In the genomic region with DNA sequence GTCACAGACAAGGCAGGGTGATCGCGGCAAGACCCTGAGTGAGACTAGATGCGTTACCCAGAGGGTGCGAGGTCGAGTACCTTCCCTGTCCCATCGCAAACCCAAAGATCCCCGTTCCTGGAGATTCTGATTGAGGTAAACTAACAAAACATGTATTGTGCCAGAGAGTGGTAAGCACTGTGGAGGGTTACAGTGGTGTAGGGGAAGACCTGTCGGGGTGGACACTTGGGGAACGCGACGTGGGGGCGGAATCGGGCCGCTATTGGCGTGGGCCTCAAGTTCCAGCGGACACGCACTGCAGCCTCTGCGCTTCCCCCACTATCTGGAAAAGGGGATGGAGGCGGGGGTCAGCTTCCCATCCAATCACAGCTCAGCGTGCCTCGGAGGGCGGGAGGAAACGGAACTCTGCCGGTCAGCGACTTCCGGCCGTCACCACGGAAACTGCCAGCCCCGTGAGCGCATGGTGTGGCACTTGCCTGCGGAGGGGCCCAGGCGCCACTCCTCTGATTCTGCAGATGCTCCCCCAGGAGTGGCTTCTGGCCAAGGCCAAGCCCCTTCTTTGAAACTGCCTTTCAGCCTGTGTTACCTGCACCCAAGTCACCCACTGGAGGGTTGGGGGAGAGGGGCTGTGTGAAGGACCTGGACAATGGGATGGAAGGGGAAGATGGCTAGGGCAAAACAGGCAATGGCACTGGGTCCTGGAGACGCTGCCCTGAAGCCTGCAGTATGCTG, we compare ENCODE assay signal across 1 cellular context.
TF ChIP-seq lines count a peak whose summit lies in the region.

No MANE protein-coding gene starts in this region.

TF ChIP-seq in GM12878, 131 proteins besides CTCF, POLR2A, EP300 and RAD21 (continued from another document and continues in another):
- TF ChIP-seq, protein P1, sequence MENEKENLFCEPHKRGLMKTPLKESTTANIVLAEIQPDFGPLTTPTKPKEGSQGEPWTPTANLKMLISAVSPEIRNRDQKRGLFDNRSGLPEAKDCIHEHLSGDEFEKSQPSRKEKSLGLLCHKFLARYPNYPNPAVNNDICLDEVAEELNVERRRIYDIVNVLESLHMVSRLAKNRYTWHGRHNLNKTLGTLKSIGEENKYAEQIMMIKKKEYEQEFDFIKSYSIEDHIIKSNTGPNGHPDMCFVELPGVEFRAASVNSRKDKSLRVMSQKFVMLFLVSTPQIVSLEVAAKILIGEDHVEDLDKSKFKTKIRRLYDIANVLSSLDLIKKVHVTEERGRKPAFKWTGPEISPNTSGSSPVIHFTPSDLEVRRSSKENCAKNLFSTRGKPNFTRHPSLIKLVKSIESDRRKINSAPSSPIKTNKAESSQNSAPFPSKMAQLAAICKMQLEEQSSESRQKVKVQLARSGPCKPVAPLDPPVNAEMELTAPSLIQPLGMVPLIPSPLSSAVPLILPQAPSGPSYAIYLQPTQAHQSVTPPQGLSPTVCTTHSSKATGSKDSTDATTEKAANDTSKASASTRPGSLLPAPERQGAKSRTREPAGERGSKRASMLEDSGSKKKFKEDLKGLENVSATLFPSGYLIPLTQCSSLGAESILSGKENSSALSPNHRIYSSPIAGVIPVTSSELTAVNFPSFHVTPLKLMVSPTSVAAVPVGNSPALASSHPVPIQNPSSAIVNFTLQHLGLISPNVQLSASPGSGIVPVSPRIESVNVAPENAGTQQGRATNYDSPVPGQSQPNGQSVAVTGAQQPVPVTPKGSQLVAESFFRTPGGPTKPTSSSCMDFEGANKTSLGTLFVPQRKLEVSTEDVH (IDR thresholded peaks at IDR 0.05; ENCODE audit: low read depth, partially characterized antibody): no peak
- TF ChIP-seq ZNF207 (IDR thresholded peaks at IDR 0.05; ENCODE audit: borderline replicate concordance) (peak; percentile 84; the same call in 1 of the 2 replicates), RB1 (IDR thresholded peaks at IDR 0.05; ENCODE audit: borderline replicate concordance) (no peak), MXI1 (IDR thresholded peaks at IDR 0.05; ENCODE audit: low read depth, low read length) (peak; percentile 97), YBX1 (IDR thresholded peaks at IDR 0.05) (no peak), ELK1 (IDR thresholded peaks at IDR 0.05; ENCODE audit: low read depth, low read length) (peak; percentile 79), SUZ12 (IDR thresholded peaks at IDR 0.05; ENCODE audit: unreplicated experiment) (no peak), IKZF1 (conservative IDR thresholded peaks at IDR 0.05) (peak; percentile 90), ZNF24 (IDR thresholded peaks at IDR 0.05) (no peak; the same call in 1 of the 2 replicates), CREM (IDR thresholded peaks at IDR 0.05; ENCODE audit: low read depth) (peak; percentile 51), HCFC1 (IDR thresholded peaks at IDR 0.05; ENCODE audit: low read length) (peak; percentile 53; the same call in 1 of the 2 replicates), BRCA1 (IDR thresholded peaks at IDR 0.05; ENCODE audit: low read depth, low read length) (no peak), E4F1 (IDR thresholded peaks at IDR 0.05; ENCODE audit: borderline replicate concordance, partially characterized antibody) (no peak), TCF7 (IDR thresholded peaks at IDR 0.05; ENCODE audit: borderline replicate concordance) (no peak), FOS (IDR thresholded peaks at IDR 0.05; ENCODE audit: borderline replicate concordance, extremely low read depth, insufficient read length) (no peak), GATAD2B (conservative IDR thresholded peaks at IDR 0.05; ENCODE audit: low read depth) (peak; percentile 69; the same call in 1 of the 2 replicates), ZBTB33 (IDR thresholded peaks at IDR 0.05) (no peak), YY1 (IDR thresholded peaks at IDR 0.05; ENCODE audit: low read depth, low read length) (peak; percentile 40; the same call in 1 of the 2 replicates), SIN3A (IDR thresholded peaks at IDR 0.05; ENCODE audit: low read depth, low read length) (peak; percentile 74), SUPT20H (IDR thresholded peaks at IDR 0.05; ENCODE audit: borderline replicate concordance, control insufficient read depth, low read depth, low read length) (no peak), POLR2AphosphoS5 (IDR thresholded peaks at IDR 0.05; ENCODE audit: low read length) (peak; percentile 93), SIX5 (IDR thresholded peaks at IDR 0.05; ENCODE audit: low read depth, low read length, severe bottlenecking) (no peak), SREBF2 (IDR thresholded peaks at IDR 0.05; ENCODE audit: low read length) (no peak), SRF (IDR thresholded peaks at IDR 0.05; ENCODE audit: low read depth in 2 of 2, low read length in 2 of 2) (no peak), KDM1A (IDR thresholded peaks at IDR 0.05; ENCODE audit: borderline replicate concordance) (no peak), MEF2B (IDR thresholded peaks at IDR 0.05; ENCODE audit: partially characterized antibody, poor library complexity, severe bottlenecking) (peak; percentile 33), EED (IDR thresholded peaks at IDR 0.05; ENCODE audit: low read depth) (peak; percentile 46; the same call in 1 of the 2 replicates), SP1 (IDR thresholded peaks at IDR 0.05; ENCODE audit: low read depth, low read length) (peak; percentile 77), TBL1XR1 (IDR thresholded peaks at IDR 0.05; ENCODE audit: low read depth, low read length) (no peak; the same call in 1 of the 2 replicates), RELA (IDR thresholded peaks at IDR 0.05; ENCODE audit: borderline replicate concordance, partially characterized antibody) (no peak)
- TF ChIP-seq, protein P2, sequence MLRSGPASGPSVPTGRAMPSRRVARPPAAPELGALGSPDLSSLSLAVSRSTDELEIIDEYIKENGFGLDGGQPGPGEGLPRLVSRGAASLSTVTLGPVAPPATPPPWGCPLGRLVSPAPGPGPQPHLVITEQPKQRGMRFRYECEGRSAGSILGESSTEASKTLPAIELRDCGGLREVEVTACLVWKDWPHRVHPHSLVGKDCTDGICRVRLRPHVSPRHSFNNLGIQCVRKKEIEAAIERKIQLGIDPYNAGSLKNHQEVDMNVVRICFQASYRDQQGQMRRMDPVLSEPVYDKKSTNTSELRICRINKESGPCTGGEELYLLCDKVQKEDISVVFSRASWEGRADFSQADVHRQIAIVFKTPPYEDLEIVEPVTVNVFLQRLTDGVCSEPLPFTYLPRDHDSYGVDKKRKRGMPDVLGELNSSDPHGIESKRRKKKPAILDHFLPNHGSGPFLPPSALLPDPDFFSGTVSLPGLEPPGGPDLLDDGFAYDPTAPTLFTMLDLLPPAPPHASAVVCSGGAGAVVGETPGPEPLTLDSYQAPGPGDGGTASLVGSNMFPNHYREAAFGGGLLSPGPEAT (IDR thresholded peaks at IDR 0.05; ENCODE audit: low read depth): peak; percentile 70; the same call in 1 of the 2 replicates
- TF ChIP-seq, protein P3, sequence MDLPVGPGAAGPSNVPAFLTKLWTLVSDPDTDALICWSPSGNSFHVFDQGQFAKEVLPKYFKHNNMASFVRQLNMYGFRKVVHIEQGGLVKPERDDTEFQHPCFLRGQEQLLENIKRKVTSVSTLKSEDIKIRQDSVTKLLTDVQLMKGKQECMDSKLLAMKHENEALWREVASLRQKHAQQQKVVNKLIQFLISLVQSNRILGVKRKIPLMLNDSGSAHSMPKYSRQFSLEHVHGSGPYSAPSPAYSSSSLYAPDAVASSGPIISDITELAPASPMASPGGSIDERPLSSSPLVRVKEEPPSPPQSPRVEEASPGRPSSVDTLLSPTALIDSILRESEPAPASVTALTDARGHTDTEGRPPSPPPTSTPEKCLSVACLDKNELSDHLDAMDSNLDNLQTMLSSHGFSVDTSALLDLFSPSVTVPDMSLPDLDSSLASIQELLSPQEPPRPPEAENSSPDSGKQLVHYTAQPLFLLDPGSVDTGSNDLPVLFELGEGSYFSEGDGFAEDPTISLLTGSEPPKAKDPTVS (IDR thresholded peaks at IDR 0.05; ENCODE audit: low read depth, low read length): no peak
- TF ChIP-seq, protein P4, sequence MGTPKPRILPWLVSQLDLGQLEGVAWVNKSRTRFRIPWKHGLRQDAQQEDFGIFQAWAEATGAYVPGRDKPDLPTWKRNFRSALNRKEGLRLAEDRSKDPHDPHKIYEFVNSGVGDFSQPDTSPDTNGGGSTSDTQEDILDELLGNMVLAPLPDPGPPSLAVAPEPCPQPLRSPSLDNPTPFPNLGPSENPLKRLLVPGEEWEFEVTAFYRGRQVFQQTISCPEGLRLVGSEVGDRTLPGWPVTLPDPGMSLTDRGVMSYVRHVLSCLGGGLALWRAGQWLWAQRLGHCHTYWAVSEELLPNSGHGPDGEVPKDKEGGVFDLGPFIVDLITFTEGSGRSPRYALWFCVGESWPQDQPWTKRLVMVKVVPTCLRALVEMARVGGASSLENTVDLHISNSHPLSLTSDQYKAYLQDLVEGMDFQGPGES (IDR thresholded peaks at IDR 0.05): 0 out of 2 replicates have a peak, but pooled peaks have one; percentile 7
- TF ChIP-seq, protein P5, sequence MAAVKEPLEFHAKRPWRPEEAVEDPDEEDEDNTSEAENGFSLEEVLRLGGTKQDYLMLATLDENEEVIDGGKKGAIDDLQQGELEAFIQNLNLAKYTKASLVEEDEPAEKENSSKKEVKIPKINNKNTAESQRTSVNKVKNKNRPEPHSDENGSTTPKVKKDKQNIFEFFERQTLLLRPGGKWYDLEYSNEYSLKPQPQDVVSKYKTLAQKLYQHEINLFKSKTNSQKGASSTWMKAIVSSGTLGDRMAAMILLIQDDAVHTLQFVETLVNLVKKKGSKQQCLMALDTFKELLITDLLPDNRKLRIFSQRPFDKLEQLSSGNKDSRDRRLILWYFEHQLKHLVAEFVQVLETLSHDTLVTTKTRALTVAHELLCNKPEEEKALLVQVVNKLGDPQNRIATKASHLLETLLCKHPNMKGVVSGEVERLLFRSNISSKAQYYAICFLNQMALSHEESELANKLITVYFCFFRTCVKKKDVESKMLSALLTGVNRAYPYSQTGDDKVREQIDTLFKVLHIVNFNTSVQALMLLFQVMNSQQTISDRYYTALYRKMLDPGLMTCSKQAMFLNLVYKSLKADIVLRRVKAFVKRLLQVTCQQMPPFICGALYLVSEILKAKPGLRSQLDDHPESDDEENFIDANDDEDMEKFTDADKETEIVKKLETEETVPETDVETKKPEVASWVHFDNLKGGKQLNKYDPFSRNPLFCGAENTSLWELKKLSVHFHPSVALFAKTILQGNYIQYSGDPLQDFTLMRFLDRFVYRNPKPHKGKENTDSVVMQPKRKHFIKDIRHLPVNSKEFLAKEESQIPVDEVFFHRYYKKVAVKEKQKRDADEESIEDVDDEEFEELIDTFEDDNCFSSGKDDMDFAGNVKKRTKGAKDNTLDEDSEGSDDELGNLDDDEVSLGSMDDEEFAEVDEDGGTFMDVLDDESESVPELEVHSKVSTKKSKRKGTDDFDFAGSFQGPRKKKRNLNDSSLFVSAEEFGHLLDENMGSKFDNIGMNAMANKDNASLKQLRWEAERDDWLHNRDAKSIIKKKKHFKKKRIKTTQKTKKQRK (IDR thresholded peaks at IDR 0.05; ENCODE audit: low read depth, low read length): peak; percentile 28; the same call in 1 of the 2 replicates
- TF ChIP-seq, protein P6, sequence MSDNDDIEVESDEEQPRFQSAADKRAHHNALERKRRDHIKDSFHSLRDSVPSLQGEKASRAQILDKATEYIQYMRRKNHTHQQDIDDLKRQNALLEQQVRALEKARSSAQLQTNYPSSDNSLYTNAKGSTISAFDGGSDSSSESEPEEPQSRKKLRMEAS (IDR thresholded peaks at IDR 0.05; ENCODE audit: low read depth, low read length): peak; percentile 93; the same call in 1 of the 2 replicates
